Comparison of ENCODE assay signal across 8 cellular contexts in genomic region chr17:17837380-17837821, GRCh38. TPM values are rescaled to one million over a fixed set of nuclear protein-coding genes. Genes with fewer than 3 reads are reported as not detected.
DNase-seq lines count a peak whose midpoint lies in the region; ATAC-seq and TF ChIP-seq lines count a peak whose summit lies in the region.

No MANE protein-coding gene starts in this region.

- H3K9me3 Mint-ChIP-seq in activated naive CD8-positive, alpha-beta T cell treated with anti-CD3 and anti-CD28 coated beads, Interleukin-2, amount 50 U/mL, for 24 hours: no peaks in the 10 kb centered on the region

- intact Hi-C loops in stomach (cut with DNase I; ENCODE audit: low total_unique reads): no loop called here

- peak overlapping the region; percentile 93 for H3K4me3 ChIP-seq in HUES6 (ENCODE audit: low read depth, low read length)
- H3K4me3 ChIP-seq in iPS-15b (ENCODE audit: low read depth, low read length): peak overlapping the region; percentile 79
- peak overlapping the region; percentile 64 to 85 (median 66) for H3K4me3 ChIP-seq in stomach

- H3K27ac Mint-ChIP-seq in activated naive CD8-positive, alpha-beta T cell treated with anti-CD3 and anti-CD28 coated beads, Interleukin-2, amount 50 U/mL, for 24 hours: peak overlapping the region; percentile 74

- TF ChIP-seq CTCF in stomach (IDR thresholded peaks at IDR 0.05): no peak
- no peak for TF ChIP-seq CTCF in GM10266 (IDR thresholded peaks at IDR 0.05; ENCODE audit: control insufficient read depth, insufficient read depth, low read depth, missing control alignments)

- no peaks in the 10 kb centered on the region for H3K27me3 Mint-ChIP-seq in activated naive CD8-positive, alpha-beta T cell treated with anti-CD3 and anti-CD28 coated beads, Interleukin-2, amount 50 U/mL, for 24 hours

- H3K27me3 ChIP-seq in HUES6 (ENCODE audit: control insufficient read depth, insufficient read depth, low read length) (no peaks in the 10 kb centered on the region; the same call in 1 of the 2 replicates), iPS-15b (ENCODE audit: control insufficient read depth, insufficient read depth, low read length) (no peaks in the 10 kb centered on the region), stomach (no peaks in the 10 kb centered on the region)

- no peaks in the 10 kb centered on the region for H3K9me3 ChIP-seq in HUES6 (ENCODE audit: control insufficient read depth, insufficient read depth, low read depth, low read length)
- no peaks in the 10 kb centered on the region for H3K9me3 ChIP-seq in iPS-15b (ENCODE audit: control insufficient read depth, insufficient read depth, low read length)
- H3K9me3 ChIP-seq in stomach: no peaks in the 10 kb centered on the region

- H3K4me1 ChIP-seq in HUES6 (ENCODE audit: control insufficient read depth, insufficient read depth, low read length) (peaks cover 55% of the 10 kb centered on the region), iPS-15b (ENCODE audit: control insufficient read depth, insufficient read depth, low read length) (peaks cover 34% of the 10 kb centered on the region), stomach (peaks cover 62 to 89% (median 77%) of the 10 kb centered on the region in 4 donors)

- TF ChIP-seq POLR2A in stomach (IDR thresholded peaks at IDR 0.05): no peak

- DNase-seq in AG20443 (ENCODE audit: low spot score) (peak; percentile 70), stomach (no peak), GM10266 (ENCODE audit: extremely low spot score) (no peak), Kasumi-1 (lab: John Stamatoyannopoulos, UW) (no peak)
- no peak for DNase-seq in activated naive CD8-positive, alpha-beta T cell treated with anti-CD3 and anti-CD28 coated beads, Interleukin-2, amount 50 U/mL, for 24 hours
- no peak for DNase-seq in effector CD8-positive, alpha-beta T cell (lab: John Stamatoyannopoulos, UW)

- no peak for ATAC-seq in activated naive CD8-positive, alpha-beta T cell treated with anti-CD3 and anti-CD28 coated beads, Interleukin-2, amount 50 U/mL, for 24 hours

- H3K9ac ChIP-seq in HUES6 (ENCODE audit: low read length) (peak overlapping the region; percentile 95), iPS-15b (ENCODE audit: low read depth, low read length) (peak overlapping the region; percentile 65)

- peaks cover 19% of the 10 kb centered on the region for H3K36me3 Mint-ChIP-seq in activated naive CD8-positive, alpha-beta T cell treated with anti-CD3 and anti-CD28 coated beads, Interleukin-2, amount 50 U/mL, for 24 hours (ENCODE audit: low read depth)

- H3K27ac ChIP-seq in HUES6 (ENCODE audit: low read depth, low read length): peak overlapping the region; percentile 94
- H3K27ac ChIP-seq in stomach: peak overlapping the region; percentile 98 to 100 (median 99)

- H3K36me3 ChIP-seq in HUES6 (ENCODE audit: control insufficient read depth, insufficient read depth, low read length) (no peaks in the 10 kb centered on the region), iPS-15b (ENCODE audit: control insufficient read depth, insufficient read depth, low read length) (no peaks in the 10 kb centered on the region), stomach (peaks cover 0 to 4% (median 0%) of the 10 kb centered on the region in 4 donors)

- 33 to 57% (median 40%) methylated on average over 3 of the region's 3 CpGs for WGBS in stomach, 5 donors

- H3K4me1 Mint-ChIP-seq in activated naive CD8-positive, alpha-beta T cell treated with anti-CD3 and anti-CD28 coated beads, Interleukin-2, amount 50 U/mL, for 24 hours: peaks cover 67% of the 10 kb centered on the region

- peak overlapping the region; percentile 85 for H3K4me3 Mint-ChIP-seq in activated naive CD8-positive, alpha-beta T cell treated with anti-CD3 and anti-CD28 coated beads, Interleukin-2, amount 50 U/mL, for 24 hours

- no peak for TF ChIP-seq EP300 in stomach (IDR thresholded peaks at IDR 0.05)

RNA-seq across cellular contexts. Expression of gene SREBF1, which starts 0.6 kb away (rescaled TPM):
- total RNA-seq in stomach: 100 to 1,000 TPM in 3 of 5 donors, 10 to 100 TPM in 2; 18.9 to 207 (median 126) TPM
- polyA plus RNA-seq in stomach: 10 to 100 TPM; 13.1 to 64.5 (median 17.2) TPM
